33 cellular contexts compared by ENCODE assay signal in genomic region chr11:93569496-93569895, GRCh38.
"Had no signal": no experiment of that assay in that cellular context is flagged by ENCODE, and none has a peak within 500 bp of the region (broad histone marks: within the 10 kb centered on the region; RNA-seq: fewer than 3 reads in every experiment).

No MANE protein-coding gene starts in this region.

- H3K4me1 Mint-ChIP-seq: activated CD4-positive, alpha-beta memory T cell treated with anti-CD3 and anti-CD28 coated beads, Interleukin-2, amount 10 ng/mL, durations not matched to agents 7 days and 5 days; activated CD4-positive, alpha-beta T cell treated with anti-CD3 and anti-CD28 coated beads, Interleukin-2, amount 10 ng/mL, durations not matched to agents 7 days and 5 days; activated T-helper 17 cell treated with anti-CD3 and anti-CD28 coated beads, Interleukin-2, amount 50 U/mL, for 72 hours; central memory CD8-positive, alpha-beta T cell had no signal

- DNase-seq: activated CD4-positive, alpha-beta memory T cell treated with anti-CD3 and anti-CD28 coated beads, Interleukin-2, amount 10 ng/mL, durations not matched to agents 7 days and 5 days; activated CD4-positive, alpha-beta T cell treated with anti-CD3 and anti-CD28 coated beads for 1 hour; activated CD4-positive, alpha-beta T cell treated with anti-CD3 and anti-CD28 coated beads for 4 hours; activated CD4-positive, alpha-beta T cell treated with anti-CD3 and anti-CD28 coated beads, Interleukin-2, amount 10 ng/mL, durations not matched to agents 7 days and 5 days; activated CD4-positive, alpha-beta T cell treated with anti-CD3 and anti-CD28 coated beads, Interleukin-2, amount 50 U/mL, for 4 hours; activated CD8-positive, alpha-beta memory T cell treated with anti-CD3 and anti-CD28 coated beads, Interleukin-2, amount 50 U/mL, for 48 hours; activated effector memory CD4-positive, alpha-beta T cell treated with Interleukin-2 at 50 U/mL for 16 hours; activated gamma-delta T cell treated with Interleukin-2 at 50 U/mL for 16 hours; activated naive CD4-positive, alpha-beta T cell treated with anti-CD3 and anti-CD28 coated beads, Interleukin-2, amount 50 U/mL, for 16 hours; activated naive CD4-positive, alpha-beta T cell treated with Interleukin-2 at 50 U/mL for 16 hours; activated T-cell treated with anti-CD3 and anti-CD28 coated beads for 4 hours; activated T-cell treated with anti-CD3 and anti-CD28 coated beads, Interleukin-2, amount 50 U/mL, for 4 hours; amniotic stem cell; anterior cingulate cortex; brain microvascular endothelial cell; dorsolateral prefrontal cortex; effector memory CD4-positive, alpha-beta T cell; foreskin fibroblast; gastrocnemius medialis; glutamatergic neuron; heart right ventricle; T-helper 2 cell had no signal

- H3K4me3 Mint-ChIP-seq: activated CD4-positive, alpha-beta memory T cell treated with anti-CD3 and anti-CD28 coated beads, Interleukin-2, amount 10 ng/mL, durations not matched to agents 7 days and 5 days; activated CD4-positive, alpha-beta T cell treated with anti-CD3 and anti-CD28 coated beads, Interleukin-2, amount 10 ng/mL, durations not matched to agents 7 days and 5 days; activated naive CD8-positive, alpha-beta T cell; activated T-cell treated with anti-CD3 and anti-CD28 coated beads, Interleukin-2, amount 50 U/mL, for 4 hours; activated T-helper 17 cell treated with anti-CD3 and anti-CD28 coated beads, Interleukin-2, amount 50 U/mL, for 72 hours; central memory CD8-positive, alpha-beta T cell; dendritic cell treated with granulocyte-macrophage colony-stimulating factor and Interleukin-4, amounts not matched to agents 40 ng/mL and 50 ng/mL, for 4 days; WTC11 had no signal

- H3K27ac Mint-ChIP-seq: activated CD4-positive, alpha-beta memory T cell treated with anti-CD3 and anti-CD28 coated beads, Interleukin-2, amount 10 ng/mL, durations not matched to agents 7 days and 5 days; activated CD4-positive, alpha-beta T cell treated with anti-CD3 and anti-CD28 coated beads, Interleukin-2, amount 10 ng/mL, durations not matched to agents 7 days and 5 days; activated naive CD8-positive, alpha-beta T cell; activated T-helper 17 cell treated with anti-CD3 and anti-CD28 coated beads, Interleukin-2, amount 50 U/mL, for 72 hours; dendritic cell treated with granulocyte-macrophage colony-stimulating factor and Interleukin-4, amounts not matched to agents 40 ng/mL and 50 ng/mL, for 4 days; WTC11 had no signal

- H3K27me3 ChIP-seq: brain microvascular endothelial cell, gastrocnemius medialis, heart right ventricle had no signal

- ATAC-seq: activated T-cell treated with anti-CD3 and anti-CD28 coated beads, Interleukin-2, amount 50 U/mL, for 4 hours; activated T-helper 17 cell treated with anti-CD3 and anti-CD28 coated beads, Interleukin-2, amount 50 U/mL, for 72 hours; gastrocnemius medialis; heart right ventricle; WTC11 had no signal

- H3K9me3 Mint-ChIP-seq: activated CD4-positive, alpha-beta memory T cell treated with anti-CD3 and anti-CD28 coated beads, Interleukin-2, amount 10 ng/mL, durations not matched to agents 7 days and 5 days; activated CD4-positive, alpha-beta T cell treated with anti-CD3 and anti-CD28 coated beads, Interleukin-2, amount 10 ng/mL, durations not matched to agents 7 days and 5 days; activated T-cell treated with anti-CD3 and anti-CD28 coated beads, Interleukin-2, amount 50 U/mL, for 4 hours; activated T-helper 17 cell treated with anti-CD3 and anti-CD28 coated beads, Interleukin-2, amount 50 U/mL, for 72 hours; central memory CD8-positive, alpha-beta T cell; dendritic cell treated with granulocyte-macrophage colony-stimulating factor and Interleukin-4, amounts not matched to agents 40 ng/mL and 50 ng/mL, for 4 days; WTC11 had no signal

- H3K36me3 Mint-ChIP-seq: activated naive CD8-positive, alpha-beta T cell; WTC11 had no signal

- H3K27ac ChIP-seq: brain microvascular endothelial cell, coronary artery, dorsolateral prefrontal cortex, epithelial cell of prostate, heart right ventricle had no signal

- H3K4me3 ChIP-seq: coronary artery, dorsolateral prefrontal cortex, gastrocnemius medialis, heart right ventricle had no signal

- H3K9me3 ChIP-seq: gastrocnemius medialis, heart right ventricle had no signal

- FAIRE-seq: astrocyte, bronchial epithelial cell, endometrium, endothelial cell of umbilical vein had no signal

- H3K36me3 ChIP-seq: brain microvascular endothelial cell, gastrocnemius medialis, heart right ventricle had no signal
